18 cellular contexts compared by ENCODE assay signal in genomic region chr12:87160848-87161601, GRCh38.
DNase-seq lines count a peak whose midpoint lies in the region; ATAC-seq, FAIRE-seq and TF ChIP-seq lines count a peak whose summit lies in the region.
"Had no signal": no experiment of that assay in that cellular context is flagged by ENCODE, and none has a peak within 500 bp of the region (broad histone marks: within the 10 kb centered on the region; RNA-seq: fewer than 3 reads in every experiment).

No MANE protein-coding gene starts in this region.

- H3K79me2 ChIP-seq in keratinocyte (ENCODE audit: control insufficient read depth, insufficient read depth, low read length) (no peaks in the 10 kb centered on the region), hepatocyte (no peaks in the 10 kb centered on the region)

- dilution Hi-C loops in keratinocyte (cut with MboI; ENCODE audit: extremely low pct_ligation_motif_present, low sequenced_read_pairs): no loop called here

- intact Hi-C loops in ovary (cut with DNase I): no loop called here

- H2AFZ ChIP-seq in keratinocyte (ENCODE audit: control insufficient read depth, low read length) (no peak overlapping the region), hepatocyte (no peak overlapping the region)

- H3K4me3 ChIP-seq in keratinocyte (ENCODE audit: control insufficient read depth in 2 of 3, extremely low read depth in 1 of 3, insufficient read depth in 2 of 3, low read depth in 1 of 3, low read length in 3 of 3) (no peak overlapping the region), hepatocyte (no peak overlapping the region), ovary (no peak overlapping the region)
- H3K4me3 ChIP-seq: K562 had no signal

- no peak for ATAC-seq in HG03175 (IDR thresholded peaks at IDR 0.05; ENCODE audit: unreplicated experiment)
- ATAC-seq: K562 had no signal

- H3K9me3 ChIP-seq in keratinocyte (ENCODE audit: control insufficient read depth, low read depth, low read length) (peaks cover 6% of the 10 kb centered on the region), hepatocyte (ENCODE audit: low read depth) (no peaks in the 10 kb centered on the region), ovary (no peaks in the 10 kb centered on the region)

- H3K4me1 ChIP-seq in keratinocyte (ENCODE audit: control insufficient read depth, extremely low read depth, insufficient read depth, low read length) (peaks cover 4% of the 10 kb centered on the region), hepatocyte (ENCODE audit: insufficient read depth) (no peaks in the 10 kb centered on the region), ovary (ENCODE audit: insufficient read depth) (no peaks in the 10 kb centered on the region)

- H3K27ac ChIP-seq in VCaP: peak overlapping the region; percentile 20
- no peak overlapping the region for H3K27ac ChIP-seq in keratinocyte (ENCODE audit: control insufficient read depth, insufficient read depth, low read length)
- no peak overlapping the region for H3K27ac ChIP-seq in hepatocyte
- H3K27ac ChIP-seq in ovary: no peak overlapping the region

- TF ChIP-seq CTCF in VCaP (conservative IDR thresholded peaks at IDR 0.05): no peak
- TF ChIP-seq CTCF in keratinocyte (optimal IDR thresholded peaks at IDR 0.05 in 1 of 3, IDR thresholded peaks at IDR 0.05 in 1 of 3, conservative IDR thresholded peaks at IDR 0.05 in 1 of 3; ENCODE audit: extremely low read depth in 1 of 3, insufficient read depth in 2 of 3, low read length in 3 of 3): no peak
- no peak for TF ChIP-seq CTCF in hepatocyte (IDR thresholded peaks at IDR 0.05; ENCODE audit: poor library complexity)
- TF ChIP-seq CTCF in ovary (IDR thresholded peaks at IDR 0.05): no peak

- peak; percentile 49 for DNase-seq in DMS53 treated with DMSO at 0.1 percent for 48 hours (lab: John Stamatoyannopoulos, UW; ENCODE audit: unreplicated experiment)
- peak; percentile 29 for DNase-seq in NCI-H226
- DNase-seq in keratinocyte (ENCODE audit: low read depth, low spot score): no peak
- no peak for DNase-seq in GM19240 (ENCODE audit: insufficient read length, low spot score)
- no peak for DNase-seq in hepatocyte (ENCODE audit: low spot score)
- no peak for DNase-seq in ovary
- DNase-seq: ACHN, AML-193, H9, NCI-H1048, NCI-H146, NCI-H2081 treated with DMSO at 0.1 percent for 48 hours, NCI-H2227 treated with DMSO at 0.1 percent for 48 hours, NCI-H524 treated with DMSO at 0.1 percent for 48 hours had no signal

- no peaks in the 10 kb centered on the region for H3K9me2 ChIP-seq in hepatocyte (replicated peaks; ENCODE audit: insufficient read depth)

- WGBS in hepatocyte (ENCODE audit: low lambda C conversion rate, missing lambda C conversion rate): 55% methylated on average over 1 of the region's 1 CpG
- 85 to 92% (median 91%) methylated on average over 1 of the region's 1 CpG for WGBS in ovary, 3 donors

- no peaks in the 10 kb centered on the region for H3K9me1 ChIP-seq in keratinocyte (ENCODE audit: control insufficient read depth, extremely low read depth, insufficient read depth, low read length)

- H4K20me1 ChIP-seq in keratinocyte (ENCODE audit: control insufficient read depth, extremely low read depth, insufficient read depth, low read length) (no peaks in the 10 kb centered on the region), hepatocyte (ENCODE audit: insufficient read depth, poor library complexity, severe bottlenecking) (no peaks in the 10 kb centered on the region)

- no peak overlapping the region for H3K9ac ChIP-seq in keratinocyte (ENCODE audit: control insufficient read depth, extremely low read depth, insufficient read depth, low read length)

- TF ChIP-seq POLR2A in ovary (IDR thresholded peaks at IDR 0.05): no peak

- H3K4me2 ChIP-seq in keratinocyte (ENCODE audit: control insufficient read depth, extremely low read depth, insufficient read depth, low read depth, low read length) (no peak overlapping the region), hepatocyte (no peak overlapping the region)

- H3K36me3 ChIP-seq in keratinocyte (ENCODE audit: control insufficient read depth in 2 of 2, extremely low read depth in 1 of 2, insufficient read depth in 2 of 2, low read length in 2 of 2) (no peaks in the 10 kb centered on the region), hepatocyte (replicated peaks; ENCODE audit: insufficient read depth, low read depth) (no peaks in the 10 kb centered on the region), ovary (no peaks in the 10 kb centered on the region)

- no peak for TF ChIP-seq EP300 in ovary (IDR thresholded peaks at IDR 0.05)

- H3K27me3 ChIP-seq in keratinocyte (ENCODE audit: control insufficient read depth, extremely low read depth, insufficient read depth, low read length) (no peaks in the 10 kb centered on the region), hepatocyte (no peaks in the 10 kb centered on the region), ovary (no peaks in the 10 kb centered on the region)

- peak; percentile 49 for FAIRE-seq in keratinocyte (lab: Jason Lieb, UNC)
- FAIRE-seq: GM19239, K562 had no signal

Comparison
In these comparisons a context has a peak if more than half of its experiments do, and no peak if none do; other contexts are left out.
1. DNase-seq: peak in DMS53 treated with DMSO at 0.1 percent for 48 hours (single experiment) and NCI-H226 (single experiment); none in keratinocyte (single experiment), GM19240 (single experiment), hepatocyte (single experiment) and ovary (0 of 5).